In the genomic region with DNA sequence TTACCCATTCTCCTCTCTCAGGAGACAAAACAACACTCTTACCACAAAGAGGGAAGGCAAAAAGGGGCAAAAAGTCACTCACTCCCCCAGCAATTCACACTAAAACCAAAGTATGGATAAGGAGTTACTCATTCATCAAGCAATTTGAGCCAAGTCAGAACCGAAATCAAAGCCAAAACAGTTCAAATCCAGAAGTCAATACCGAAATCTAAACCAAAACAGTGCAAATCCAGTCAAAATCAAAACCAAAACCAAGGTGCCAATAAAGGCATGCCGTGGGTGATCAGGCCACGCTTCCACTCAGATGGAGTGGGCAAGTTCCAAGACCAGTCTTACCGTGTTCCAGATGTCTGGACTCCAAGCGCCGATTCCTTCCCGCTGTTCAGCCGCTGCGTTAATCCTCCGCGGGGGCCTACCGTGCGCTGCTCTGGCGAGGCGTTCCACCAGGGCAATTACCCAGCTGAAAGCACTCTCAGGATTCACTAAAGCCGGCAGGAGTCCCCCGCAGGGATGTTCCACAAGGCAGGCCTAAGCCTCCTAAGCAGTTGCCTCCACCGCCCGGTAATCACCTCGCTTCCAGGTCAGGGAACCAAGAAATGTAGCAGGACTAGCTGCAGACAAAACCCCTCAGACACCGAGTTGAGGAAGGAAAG, we compare ENCODE assay signal across 7 cellular contexts. TPM values are rescaled to one million over a fixed set of nuclear protein-coding genes. Genes with fewer than 3 reads are reported as not detected.
A peak's percentile ranks its signal among the peaks of the same experiment; 100 is the strongest.
DNase-seq lines count a peak whose midpoint lies in the region; ATAC-seq and TF ChIP-seq lines count a peak whose summit lies in the region.
"Not testable (repeated sequence)": the region's sequence is repeated elsewhere in the genome, so short reads cannot be mapped to it uniquely, and the experiment has no call there.

No MANE protein-coding gene starts in this region.

- POLR2A ChIA-PET in Caco-2 (lab: Charles Lee): interaction anchor here (0.7 kb wide), 1 partner anchor 874 kb away, joined by 3 read pairs; no protein-coding TSS in a partner anchor

- TSS peak; percentile 13 for BruUV-seq in Caco-2 (replicated peaks; lab: Mats Ljungman, UMichigan)

- intact Hi-C loops in Caco-2 (cut with micrococcal nuclease; ENCODE audit: unreplicated experiment); activated CD4-positive, alpha-beta T cell treated with anti-CD3 and anti-CD28 coated beads, Interleukin-2, amount 10 ng/mL, durations not matched to agents 24 days and 14 days (cut with micrococcal nuclease); activated T-helper 1 cell treated with anti-CD3 and anti-CD28 coated beads, Interleukin-12 subunit alpha, Interleukin-12 subunit beta, Interleukin-2, Interleukin-4 antibody, amounts not matched to agents 30 ng/mL and 10 ng/mL and 1 ng/mL, durations not matched to agents 14 hours and 24 hours and 36 hours (cut with micrococcal nuclease); esophagus muscularis mucosa (cut with DNase I): not testable (repeated sequence)

- WGBS in esophagus muscularis mucosa: 96% methylated on average over 21 of the region's 22 CpGs

- not testable (repeated sequence) for H3K36me3 ChIP-seq in Caco-2 (ENCODE audit: control insufficient read depth, insufficient read depth, low read length); esophagus muscularis mucosa

- not testable (repeated sequence) for TF ChIP-seq EP300 in esophagus muscularis mucosa (IDR thresholded peaks at IDR 0.05)

- not testable (repeated sequence) for TF ChIP-seq POLR2A in esophagus muscularis mucosa (IDR thresholded peaks at IDR 0.05; ENCODE audit: low read depth)

- H3K4me3 Mint-ChIP-seq in Caco-2 (ENCODE audit: unreplicated experiment) (peak overlapping the region; percentile 53), IgD-negative memory B cell (peak overlapping the region in 1 of 4 donors; percentile 14)
- not testable (repeated sequence) for H3K4me3 Mint-ChIP-seq in activated CD4-positive, alpha-beta T cell treated with anti-CD3 and anti-CD28 coated beads, Interleukin-2, amount 10 ng/mL, durations not matched to agents 24 days and 14 days; activated T-helper 1 cell treated with anti-CD3 and anti-CD28 coated beads, Interleukin-12 subunit alpha, Interleukin-12 subunit beta, Interleukin-2, Interleukin-4 antibody, amounts not matched to agents 30 ng/mL and 10 ng/mL and 1 ng/mL, durations not matched to agents 14 hours and 24 hours and 36 hours; stimulated activated effector memory CD8-positive, alpha-beta T cell treated with anti-CD3 and anti-CD28 coated beads, Interleukin-12 subunit alpha, Interleukin-12 subunit beta, amount 100 ng/mL, for 72 hours

- not testable (repeated sequence) for H3K27me3 ChIP-seq in Caco-2 (replicated peaks; ENCODE audit: control insufficient read depth, insufficient read depth, low read length); esophagus muscularis mucosa

- peaks cover 21% of the 10 kb centered on the region for H3K4me1 ChIP-seq in Caco-2
- not testable (repeated sequence) for H3K4me1 ChIP-seq in esophagus muscularis mucosa

- not testable (repeated sequence) for H3K4me3 ChIP-seq in Caco-2 (ENCODE audit: low read depth, low read length); esophagus muscularis mucosa

- peak; percentile 31 for ATAC-seq in stimulated activated effector memory CD8-positive, alpha-beta T cell treated with anti-CD3 and anti-CD28 coated beads, Interleukin-12 subunit alpha, Interleukin-12 subunit beta, amount 100 ng/mL, for 72 hours

- not testable (repeated sequence) for H3K27ac ChIP-seq in esophagus muscularis mucosa (replicated peaks in 1 of 4)

- peak overlapping the region; percentile 60 for H3K27ac Mint-ChIP-seq in Caco-2 (ENCODE audit: unreplicated experiment)
- peak overlapping the region in 2 of 3 donors; percentile 64 to 77 for H3K27ac Mint-ChIP-seq in IgD-negative memory B cell
- H3K27ac Mint-ChIP-seq in activated CD4-positive, alpha-beta T cell treated with anti-CD3 and anti-CD28 coated beads, Interleukin-2, amount 10 ng/mL, durations not matched to agents 24 days and 14 days: peak overlapping the region; percentile 6
- H3K27ac Mint-ChIP-seq in activated T-helper 1 cell treated with anti-CD3 and anti-CD28 coated beads, Interleukin-12 subunit alpha, Interleukin-12 subunit beta, Interleukin-2, Interleukin-4 antibody, amounts not matched to agents 30 ng/mL and 10 ng/mL and 1 ng/mL, durations not matched to agents 14 hours and 24 hours and 36 hours: peak overlapping the region; percentile 32
- H3K27ac Mint-ChIP-seq in stimulated activated effector memory CD8-positive, alpha-beta T cell treated with anti-CD3 and anti-CD28 coated beads, Interleukin-12 subunit alpha, Interleukin-12 subunit beta, amount 100 ng/mL, for 72 hours: peak overlapping the region; percentile 50

- H3K9me3 ChIP-seq in Caco-2, esophagus muscularis mucosa: not testable (repeated sequence)

- H3K27me3 Mint-ChIP-seq in Caco-2 (ENCODE audit: insufficient read depth, unreplicated experiment); IgD-negative memory B cell; activated CD4-positive, alpha-beta T cell treated with anti-CD3 and anti-CD28 coated beads, Interleukin-2, amount 10 ng/mL, durations not matched to agents 24 days and 14 days; activated T-helper 1 cell treated with anti-CD3 and anti-CD28 coated beads, Interleukin-12 subunit alpha, Interleukin-12 subunit beta, Interleukin-2, Interleukin-4 antibody, amounts not matched to agents 30 ng/mL and 10 ng/mL and 1 ng/mL, durations not matched to agents 14 hours and 24 hours and 36 hours (ENCODE audit: insufficient read depth): not testable (repeated sequence)

- CTCF ChIA-PET in Caco-2 (lab: Charles Lee): not testable (repeated sequence)

- H3K36me3 Mint-ChIP-seq in Caco-2 (ENCODE audit: insufficient read depth, unreplicated experiment) (peaks cover 29% of the 10 kb centered on the region), IgD-negative memory B cell (peaks cover 12% of the 10 kb centered on the region)
- H3K36me3 Mint-ChIP-seq in activated CD4-positive, alpha-beta T cell treated with anti-CD3 and anti-CD28 coated beads, Interleukin-2, amount 10 ng/mL, durations not matched to agents 24 days and 14 days (ENCODE audit: low read depth): peaks cover 54% of the 10 kb centered on the region
- H3K36me3 Mint-ChIP-seq in activated T-helper 1 cell treated with anti-CD3 and anti-CD28 coated beads, Interleukin-12 subunit alpha, Interleukin-12 subunit beta, Interleukin-2, Interleukin-4 antibody, amounts not matched to agents 30 ng/mL and 10 ng/mL and 1 ng/mL, durations not matched to agents 14 hours and 24 hours and 36 hours (ENCODE audit: low read depth): peaks cover 38% of the 10 kb centered on the region
- H3K36me3 Mint-ChIP-seq in stimulated activated effector memory CD8-positive, alpha-beta T cell treated with anti-CD3 and anti-CD28 coated beads, Interleukin-12 subunit alpha, Interleukin-12 subunit beta, amount 100 ng/mL, for 72 hours: peaks cover 64% of the 10 kb centered on the region

- H3K9me3 Mint-ChIP-seq in Caco-2 (ENCODE audit: unreplicated experiment); IgD-negative memory B cell; activated CD4-positive, alpha-beta T cell treated with anti-CD3 and anti-CD28 coated beads, Interleukin-2, amount 10 ng/mL, durations not matched to agents 24 days and 14 days; activated T-helper 1 cell treated with anti-CD3 and anti-CD28 coated beads, Interleukin-12 subunit alpha, Interleukin-12 subunit beta, Interleukin-2, Interleukin-4 antibody, amounts not matched to agents 30 ng/mL and 10 ng/mL and 1 ng/mL, durations not matched to agents 14 hours and 24 hours and 36 hours; stimulated activated effector memory CD8-positive, alpha-beta T cell treated with anti-CD3 and anti-CD28 coated beads, Interleukin-12 subunit alpha, Interleukin-12 subunit beta, amount 100 ng/mL, for 72 hours: not testable (repeated sequence)

- DNase-seq in Caco-2 (peak in 1 of 2 experiments; percentile 10), OCI-M1 (lab: John Stamatoyannopoulos, UW) (peak; percentile 81), esophagus muscularis mucosa (ENCODE audit: extremely low spot score) (peak; percentile 74)
- DNase-seq in activated CD4-positive, alpha-beta T cell treated with anti-CD3 and anti-CD28 coated beads, Interleukin-2, amount 10 ng/mL, durations not matched to agents 24 days and 14 days; activated T-helper 1 cell treated with anti-CD3 and anti-CD28 coated beads, Interleukin-12 subunit alpha, Interleukin-12 subunit beta, Interleukin-2, Interleukin-4 antibody, amounts not matched to agents 30 ng/mL and 10 ng/mL and 1 ng/mL, durations not matched to agents 14 hours and 24 hours and 36 hours (ENCODE audit: low spot score): not testable (repeated sequence)
- DNase-seq in stimulated activated effector memory CD8-positive, alpha-beta T cell treated with anti-CD3 and anti-CD28 coated beads, Interleukin-12 subunit alpha, Interleukin-12 subunit beta, amount 100 ng/mL, for 72 hours (ENCODE audit: low spot score in 2 of 2): peak in 1 of 2 donors; percentile 56

- not testable (repeated sequence) for TF ChIP-seq CTCF in Caco-2 (IDR thresholded peaks at IDR 0.05; ENCODE audit: insufficient read depth in 1 of 2, low read depth in 1 of 2, low read length in 1 of 2, severe bottlenecking in 1 of 2, unreplicated experiment in 1 of 2); esophagus muscularis mucosa (IDR thresholded peaks at IDR 0.05)

- peaks cover 30% of the 10 kb centered on the region for H3K4me1 Mint-ChIP-seq in Caco-2 (ENCODE audit: low read depth, unreplicated experiment)
- H3K4me1 Mint-ChIP-seq in IgD-negative memory B cell: peaks cover 12 to 17% (median 15%) of the 10 kb centered on the region in 3 donors
- H3K4me1 Mint-ChIP-seq in activated CD4-positive, alpha-beta T cell treated with anti-CD3 and anti-CD28 coated beads, Interleukin-2, amount 10 ng/mL, durations not matched to agents 24 days and 14 days: peaks cover 11% of the 10 kb centered on the region
- peaks cover 15% of the 10 kb centered on the region for H3K4me1 Mint-ChIP-seq in activated T-helper 1 cell treated with anti-CD3 and anti-CD28 coated beads, Interleukin-12 subunit alpha, Interleukin-12 subunit beta, Interleukin-2, Interleukin-4 antibody, amounts not matched to agents 30 ng/mL and 10 ng/mL and 1 ng/mL, durations not matched to agents 14 hours and 24 hours and 36 hours (ENCODE audit: low read depth)
- peaks cover 21% of the 10 kb centered on the region for H3K4me1 Mint-ChIP-seq in stimulated activated effector memory CD8-positive, alpha-beta T cell treated with anti-CD3 and anti-CD28 coated beads, Interleukin-12 subunit alpha, Interleukin-12 subunit beta, amount 100 ng/mL, for 72 hours

RNA-seq across cellular contexts. Expression of gene GSDME, which starts 37.6 kb away (rescaled TPM):
- total RNA-seq in Caco-2 (2022) (32.9 and 35.2 TPM in 2 replicates), esophagus muscularis mucosa (10 to 100 TPM in 3 of 4 donors, 1 to 10 TPM in 1; 6.5 to 12.2 (median 11.0) TPM)
- polyA plus RNA-seq in IgD-negative memory B cell: 4.6 TPM
- 9.6 and 10.4 TPM in 2 replicates for total RNA-seq in activated CD4-positive, alpha-beta T cell treated with anti-CD3 and anti-CD28 coated beads, Interleukin-2, amount 10 ng/mL, durations not matched to agents 24 days and 14 days
- total RNA-seq in activated T-helper 1 cell treated with anti-CD3 and anti-CD28 coated beads, Interleukin-12 subunit alpha, Interleukin-12 subunit beta, Interleukin-2, Interleukin-4 antibody, amounts not matched to agents 30 ng/mL and 10 ng/mL and 1 ng/mL, durations not matched to agents 14 hours and 24 hours and 36 hours: 10.6 and 11.0 TPM in 2 replicates

Comparison
In these comparisons a context has a peak if more than half of its experiments do, and no peak if none do; other contexts are left out.
1. H3K27ac Mint-ChIP-seq: peak in every context shown above with its lines; median percentile 70 in IgD-negative memory B cell; 60 in Caco-2; 50 in stimulated activated effector memory CD8-positive, alpha-beta T cell treated with anti-CD3 and anti-CD28 coated beads, Interleukin-12 subunit alpha, Interleukin-12 subunit beta, amount 100 ng/mL, for 72 hours; 32 in activated T-helper 1 cell treated with anti-CD3 and anti-CD28 coated beads, Interleukin-12 subunit alpha, Interleukin-12 subunit beta, Interleukin-2, Interleukin-4 antibody, amounts not matched to agents 30 ng/mL and 10 ng/mL and 1 ng/mL, durations not matched to agents 14 hours and 24 hours and 36 hours; 6 in activated CD4-positive, alpha-beta T cell treated with anti-CD3 and anti-CD28 coated beads, Interleukin-2, amount 10 ng/mL, durations not matched to agents 24 days and 14 days.